ENCODE assay signal across 14 cellular contexts in the genomic region with DNA sequence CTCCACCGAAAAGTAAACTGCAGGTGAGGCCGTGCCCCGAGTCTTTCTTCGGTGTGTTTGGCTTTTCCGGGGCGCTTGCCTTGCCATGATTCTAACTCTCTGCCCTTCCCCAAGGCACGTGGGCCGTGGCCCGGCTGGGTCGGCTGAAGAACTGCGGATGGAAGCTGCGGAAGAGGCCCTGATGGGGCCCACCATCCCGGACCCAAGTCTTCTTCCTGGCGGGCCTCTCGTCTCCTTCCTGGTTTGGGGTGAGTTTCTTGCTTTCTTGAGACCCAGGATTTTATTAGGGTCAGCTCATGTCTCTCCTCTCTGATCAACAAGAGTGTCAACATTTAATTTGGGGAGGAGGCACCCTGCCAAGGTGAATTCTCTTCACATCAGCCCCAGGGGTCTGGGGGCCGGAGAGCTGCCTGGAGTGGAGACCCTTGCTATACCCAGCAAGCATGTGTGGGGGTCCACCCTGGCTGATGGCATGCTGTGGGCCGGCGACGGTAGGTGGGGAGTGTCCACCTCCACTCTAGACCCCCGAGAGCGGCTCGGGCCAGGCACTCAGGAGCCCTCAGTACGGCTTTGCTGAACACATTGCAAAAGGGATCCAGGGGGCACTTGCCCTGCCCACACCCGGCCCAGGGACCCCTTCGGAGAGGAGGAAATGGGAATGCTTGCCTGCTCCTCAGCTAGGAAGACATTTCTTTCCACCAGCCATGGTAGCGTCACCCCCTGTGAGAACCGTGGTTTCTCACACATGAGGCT. TPM values are rescaled to one million over a fixed set of nuclear protein-coding genes. Genes with fewer than 3 reads are reported as not detected.
A peak's percentile ranks its signal among the peaks of the same experiment; 100 is the strongest.
DNase-seq lines count a peak whose midpoint lies in the region; ATAC-seq and TF ChIP-seq lines count a peak whose summit lies in the region.
"Had no signal": no experiment of that assay in that cellular context is flagged by ENCODE, and none has a peak within 500 bp of the region (broad histone marks: within the 10 kb centered on the region; RNA-seq: fewer than 3 reads in every experiment).

No MANE protein-coding gene starts in this region.

- 93% methylated on average over 27 of the region's 27 CpGs for WGBS in hepatocyte (ENCODE audit: low lambda C conversion rate, missing lambda C conversion rate)
- WGBS in spleen, 5 donors, result 81 to 89% (median 88%) methylated on average over 16 to 27 of the region's 27 CpGs
- 89% methylated on average over 27 of the region's 27 CpGs for WGBS in prostate gland

- no peaks in the 10 kb centered on the region for H3K79me2 ChIP-seq in hepatocyte
- no peaks in the 10 kb centered on the region for H3K79me2 ChIP-seq in neural progenitor cell (ENCODE audit: low read depth)

- no peaks in the 10 kb centered on the region for H3K9me2 ChIP-seq in hepatocyte (replicated peaks; ENCODE audit: insufficient read depth)

- H3K27ac ChIP-seq in hepatocyte (peak overlapping the region; percentile 78), neural progenitor cell (no peak overlapping the region), spleen (no peak overlapping the region), prostate gland (no peak overlapping the region)
- H3K27ac ChIP-seq: 22Rv1, GM23248 had no signal

- TF ChIP-seq CTCF in hepatocyte (IDR thresholded peaks at IDR 0.05; ENCODE audit: poor library complexity), result no peak
- no peak for TF ChIP-seq CTCF in neural progenitor cell (IDR thresholded peaks at IDR 0.05)
- TF ChIP-seq CTCF in spleen (IDR thresholded peaks at IDR 0.05 in 8 of 11, conservative IDR thresholded peaks at IDR 0.05 in 3 of 11), result no peak
- TF ChIP-seq CTCF in prostate gland (IDR thresholded peaks at IDR 0.05), result no peak

- no peaks in the 10 kb centered on the region for H3K36me3 Mint-ChIP-seq in neural progenitor cell
- H3K36me3 Mint-ChIP-seq in stimulated activated memory B cell treated with anti-CD40 and anti-IgM and Interleukin-4, amounts not matched to agents 10 μg/mL and 1 μg/mL and 100 μg/mL, for 72 hours, result no peaks in the 10 kb centered on the region
- H3K36me3 Mint-ChIP-seq: CD4-positive, CD25-positive, alpha-beta regulatory T cell had no signal

- no peak overlapping the region for H3K4me2 ChIP-seq in hepatocyte
- H3K4me2 ChIP-seq in neural progenitor cell, result no peak overlapping the region

- H3K9me3 Mint-ChIP-seq in neural progenitor cell, result peaks cover 5% of the 10 kb centered on the region
- H3K9me3 Mint-ChIP-seq in stimulated activated memory B cell treated with anti-CD40 and anti-IgM and Interleukin-4, amounts not matched to agents 10 μg/mL and 1 μg/mL and 100 μg/mL, for 72 hours, result no peaks in the 10 kb centered on the region

- no peaks in the 10 kb centered on the region for H4K20me1 ChIP-seq in hepatocyte (ENCODE audit: insufficient read depth, poor library complexity, severe bottlenecking)
- no peaks in the 10 kb centered on the region for H4K20me1 ChIP-seq in neural progenitor cell (ENCODE audit: low read depth)

- intact Hi-C loops in Right ventricle myocardium inferior (cut with DNase I) (no loop called here), cardiac septum (cut with DNase I) (no loop called here), spleen (cut with DNase I; ENCODE audit: low total_unique reads) (no loop called here), prostate gland (cut with DNase I) (no loop called here)

- TF ChIP-seq POLR2A in spleen (IDR thresholded peaks at IDR 0.05), result no peak
- TF ChIP-seq POLR2A in prostate gland (IDR thresholded peaks at IDR 0.05), result no peak

- no peaks in the 10 kb centered on the region for H3K9me3 ChIP-seq in hepatocyte (ENCODE audit: low read depth)
- no peaks in the 10 kb centered on the region for H3K9me3 ChIP-seq in neural progenitor cell (ENCODE audit: low read depth)
- no peaks in the 10 kb centered on the region for H3K9me3 ChIP-seq in spleen
- H3K9me3 ChIP-seq in prostate gland, result no peaks in the 10 kb centered on the region

- H3F3A ChIP-seq in neural progenitor cell (ENCODE audit: low read depth), result peaks cover 66% of the 10 kb centered on the region

- H3K4me1 ChIP-seq in hepatocyte (ENCODE audit: insufficient read depth) (peaks cover 39% of the 10 kb centered on the region), neural progenitor cell (peaks cover 62% of the 10 kb centered on the region), spleen (no peaks in the 10 kb centered on the region), prostate gland (replicated peaks) (no peaks in the 10 kb centered on the region)

- ATAC-seq in Right ventricle myocardium inferior (no peak), HG02623 (IDR thresholded peaks at IDR 0.05; ENCODE audit: unreplicated experiment) (no peak)
- no peak for ATAC-seq in stimulated activated memory B cell treated with anti-CD40 and anti-IgM and Interleukin-4, amounts not matched to agents 10 μg/mL and 1 μg/mL and 100 μg/mL, for 72 hours
- ATAC-seq: GM12878 had no signal

- peaks cover 68% of the 10 kb centered on the region for H3K4me1 Mint-ChIP-seq in neural progenitor cell
- no peaks in the 10 kb centered on the region for H3K4me1 Mint-ChIP-seq in stimulated activated memory B cell treated with anti-CD40 and anti-IgM and Interleukin-4, amounts not matched to agents 10 μg/mL and 1 μg/mL and 100 μg/mL, for 72 hours
- H3K4me1 Mint-ChIP-seq: CD4-positive, CD25-positive, alpha-beta regulatory T cell had no signal

- no peak overlapping the region for H2AFZ ChIP-seq in hepatocyte
- H2AFZ ChIP-seq in neural progenitor cell (replicated peaks), result no peak overlapping the region
- H2AFZ ChIP-seq: GM23248 had no signal

- H3K4me3 ChIP-seq in hepatocyte (no peak overlapping the region), neural progenitor cell (no peak overlapping the region), spleen (no peak overlapping the region), prostate gland (no peak overlapping the region)
- H3K4me3 ChIP-seq: GM12878, GM23248 had no signal

- peaks cover 35% of the 10 kb centered on the region for H3K27me3 Mint-ChIP-seq in neural progenitor cell (ENCODE audit: insufficient read depth, low read depth)
- H3K27me3 Mint-ChIP-seq in stimulated activated memory B cell treated with anti-CD40 and anti-IgM and Interleukin-4, amounts not matched to agents 10 μg/mL and 1 μg/mL and 100 μg/mL, for 72 hours, result peaks cover 56% of the 10 kb centered on the region

- peak overlapping the region; percentile 69 for H3K27ac Mint-ChIP-seq in neural progenitor cell
- no peak overlapping the region for H3K27ac Mint-ChIP-seq in stimulated activated memory B cell treated with anti-CD40 and anti-IgM and Interleukin-4, amounts not matched to agents 10 μg/mL and 1 μg/mL and 100 μg/mL, for 72 hours

- no peak overlapping the region for H3K4me3 Mint-ChIP-seq in neural progenitor cell
- no peak overlapping the region for H3K4me3 Mint-ChIP-seq in stimulated activated memory B cell treated with anti-CD40 and anti-IgM and Interleukin-4, amounts not matched to agents 10 μg/mL and 1 μg/mL and 100 μg/mL, for 72 hours
- H3K4me3 Mint-ChIP-seq: CD4-positive, CD25-positive, alpha-beta regulatory T cell had no signal

- H3K36me3 ChIP-seq in hepatocyte (replicated peaks; ENCODE audit: insufficient read depth, low read depth) (no peaks in the 10 kb centered on the region), neural progenitor cell (no peaks in the 10 kb centered on the region), spleen (peaks cover 0 to 16% (median 0%) of the 10 kb centered on the region in 6 donors), prostate gland (no peaks in the 10 kb centered on the region)

- no peak overlapping the region for H3K9ac ChIP-seq in neural progenitor cell
- H3K9ac ChIP-seq: GM23248 had no signal

- H3K27me3 ChIP-seq in hepatocyte, result no peaks in the 10 kb centered on the region
- H3K27me3 ChIP-seq in neural progenitor cell, result no peaks in the 10 kb centered on the region
- peaks cover 0 to 16% (median 0%) of the 10 kb centered on the region in 7 donors for H3K27me3 ChIP-seq in spleen (replicated peaks in 1 of 7)
- H3K27me3 ChIP-seq in prostate gland (replicated peaks; ENCODE audit: insufficient read depth), result no peaks in the 10 kb centered on the region

- DNase-seq in Right ventricle myocardium inferior (ENCODE audit: missing footprints) (peak; percentile 39), cardiac septum (ENCODE audit: low spot score) (no peak), hepatocyte (ENCODE audit: low spot score) (no peak), neural progenitor cell (ENCODE audit: low spot score) (no peak), spleen (peak; percentile 56), prostate gland (ENCODE audit: low spot score) (no peak)
- DNase-seq: Calu3; CD4-positive, CD25-positive, alpha-beta regulatory T cell; DMS79; GM23248 had no signal

RNA-seq across cellular contexts. Expression of gene MEG3, which starts 10.3 kb away (rescaled TPM):
- total RNA-seq in Right ventricle myocardium inferior (34.8 TPM), cardiac septum (25.4 TPM), hepatocyte (not detected in 2 replicates), neural progenitor cell (ENCODE audit: low replicate concordance) (7.3 and 10.6 TPM in 2 replicates), spleen (100 to 1,000 TPM in 5 of 7 donors, 10 to 100 TPM in 2; 86.5 to 282 (median 174) TPM), prostate gland (100 to 1,000 TPM in 1 of 2 donors, 10 to 100 TPM in 1; 21.9 to 135 TPM)
- polyA plus RNA-seq in hepatocyte (0.16 TPM in 1 of 2 replicates, not detected in the other), spleen (100 to 1,000 TPM in 2 of 3 donors, 10 to 100 TPM in 1; 86.6 to 763 (median 435) TPM)
- total RNA-seq: Calu3 had no signal
- polyA plus RNA-seq: CD4-positive, CD25-positive, alpha-beta regulatory T cell had no signal

Comparison
In these comparisons a context has a peak if more than half of its experiments do, and no peak if none do; other contexts are left out.
1. DNase-seq: peak in Right ventricle myocardium inferior (single experiment) and spleen (single experiment); none in cardiac septum (single experiment), hepatocyte (single experiment), neural progenitor cell (single experiment) and prostate gland (single experiment).